ENCODE assay signal across 13 cellular contexts in the genomic region with DNA sequence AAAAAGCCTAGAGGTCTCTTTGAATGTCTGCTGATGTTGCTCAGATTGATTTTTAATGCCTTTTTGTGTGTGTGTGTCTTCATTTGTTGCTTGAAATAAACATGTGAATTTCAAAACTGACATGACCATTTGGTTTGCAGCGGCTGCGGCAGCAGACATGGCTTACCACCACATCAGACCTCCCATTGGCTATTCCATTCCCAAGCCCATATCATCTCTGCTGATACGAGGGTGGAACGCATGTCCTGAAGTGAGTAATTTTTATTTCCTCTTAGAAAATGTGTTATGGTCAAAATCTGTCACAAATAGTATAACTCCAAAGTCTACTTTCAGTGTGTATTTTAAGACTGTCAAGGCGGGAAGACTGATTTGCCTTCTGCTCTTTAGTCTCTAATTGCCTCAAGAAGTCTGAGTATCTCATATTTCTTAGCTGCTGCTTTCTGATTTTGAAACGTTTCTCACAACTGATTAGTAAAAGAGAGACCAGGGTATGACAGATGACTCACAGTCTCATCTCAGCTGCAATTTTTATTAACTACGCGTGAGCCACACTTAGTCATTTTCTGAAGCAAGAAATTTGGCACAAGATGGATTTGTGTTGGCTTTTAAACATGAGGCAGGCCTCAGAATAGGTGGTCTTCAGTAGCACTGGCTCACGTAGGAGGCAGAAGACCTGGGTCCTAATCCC. TPM values are rescaled to one million over a fixed set of nuclear protein-coding genes. Genes with fewer than 3 reads are reported as not detected.
DNase-seq lines count a peak whose midpoint lies in the region; ATAC-seq and TF ChIP-seq lines count a peak whose summit lies in the region.
"Had no signal": no experiment of that assay in that cellular context is flagged by ENCODE, and none has a peak within 500 bp of the region (broad histone marks: within the 10 kb centered on the region; RNA-seq: fewer than 3 reads in every experiment).

No MANE protein-coding gene starts in this region.

- intact Hi-C loops in natural killer cell (cut with micrococcal nuclease) = no loop called here
- intact Hi-C loops in aorta (cut with DNase I) = no loop called here
- intact Hi-C loops in dorsolateral prefrontal cortex (cut with DNase I) = no loop called here
- intact Hi-C loops in sigmoid colon (cut with DNase I) = no loop called here

- no peak overlapping the region for H3K9ac ChIP-seq in endodermal cell (ENCODE audit: extremely low read depth, low read length, poor library complexity, severe bottlenecking)
- H3K9ac ChIP-seq: BLaER1 treated with 17β-estradiol and CSF1 and Interleukin-3, amounts not matched to agents 10 nM and 100 nM had no signal

- no peak for TF ChIP-seq EP300 in sigmoid colon (IDR thresholded peaks at IDR 0.05)

- H3K4me1 ChIP-seq in aorta (ENCODE audit: control insufficient read depth in 1 of 2, insufficient read depth in 2 of 2, low read length in 2 of 2) (no peaks in the 10 kb centered on the region), sigmoid colon (no peaks in the 10 kb centered on the region), endodermal cell (ENCODE audit: control insufficient read depth, insufficient read depth, low read length) (peaks cover 3% of the 10 kb centered on the region)

- peak overlapping the region; percentile 16 for H3K4me3 Mint-ChIP-seq in natural killer cell treated with Interleukin-12 subunit alpha and Interleukin-12 subunit beta and Interleukin-15 and Interleukin-18, amount 100 ng/mL, for 72 hours
- no peak overlapping the region for H3K4me3 Mint-ChIP-seq in natural killer cell
- H3K4me3 Mint-ChIP-seq in endodermal cell = no peak overlapping the region
- H3K4me3 Mint-ChIP-seq: activated naive CD4-positive, alpha-beta T cell treated with anti-CD3 and anti-CD28 coated beads, Interleukin-2, amount 10 ng/mL, durations not matched to agents 7 days and 5 days; neural crest cell had no signal

- TF ChIP-seq CTCF in natural killer cell (IDR thresholded peaks at IDR 0.05) (no peak), dorsolateral prefrontal cortex (IDR thresholded peaks at IDR 0.05 in 54 of 56, conservative IDR thresholded peaks at IDR 0.05 in 2 of 56; ENCODE audit: low read depth in 1 of 56, partially characterized antibody in 56 of 56) (no peak), sigmoid colon (IDR thresholded peaks at IDR 0.05) (no peak), endodermal cell (conservative IDR thresholded peaks at IDR 0.05) (no peak)

- H3K27me3 ChIP-seq in aorta (ENCODE audit: control insufficient read depth in 1 of 2, insufficient read depth in 2 of 2, low read length in 1 of 2) = no peaks in the 10 kb centered on the region
- H3K27me3 ChIP-seq in dorsolateral prefrontal cortex = no peaks in the 10 kb centered on the region
- H3K27me3 ChIP-seq in sigmoid colon = no peaks in the 10 kb centered on the region
- no peaks in the 10 kb centered on the region for H3K27me3 ChIP-seq in endodermal cell (ENCODE audit: control insufficient read depth, insufficient read depth, low read length, poor library complexity, severe bottlenecking)
- H3K27me3 ChIP-seq: BLaER1 treated with 17β-estradiol and CSF1 and Interleukin-3, amounts not matched to agents 10 nM and 100 nM had no signal

- no peak overlapping the region for H3K4me3 ChIP-seq in aorta (ENCODE audit: low read length in 2 of 2)
- no peak overlapping the region for H3K4me3 ChIP-seq in dorsolateral prefrontal cortex
- H3K4me3 ChIP-seq in sigmoid colon = no peak overlapping the region
- H3K4me3 ChIP-seq in endodermal cell (ENCODE audit: low read length) = no peak overlapping the region
- H3K4me3 ChIP-seq: BLaER1 treated with 17β-estradiol and CSF1 and Interleukin-3, amounts not matched to agents 10 nM and 100 nM had no signal

- H3K36me3 Mint-ChIP-seq in natural killer cell treated with Interleukin-12 subunit alpha and Interleukin-12 subunit beta and Interleukin-15 and Interleukin-18, amount 100 ng/mL, for 72 hours = no peaks in the 10 kb centered on the region
- H3K36me3 Mint-ChIP-seq in natural killer cell (no peaks in the 10 kb centered on the region), endodermal cell (ENCODE audit: low read depth) (no peaks in the 10 kb centered on the region)
- H3K36me3 Mint-ChIP-seq: activated naive CD4-positive, alpha-beta T cell treated with anti-CD3 and anti-CD28 coated beads, Interleukin-2, amount 10 ng/mL, durations not matched to agents 7 days and 5 days had no signal

- H3K9me3 ChIP-seq in aorta (ENCODE audit: control insufficient read depth, low read length) (no peaks in the 10 kb centered on the region), sigmoid colon (no peaks in the 10 kb centered on the region), endodermal cell (ENCODE audit: control insufficient read depth, low read length) (peaks cover 18% of the 10 kb centered on the region)

- H3K27me3 Mint-ChIP-seq in natural killer cell treated with Interleukin-12 subunit alpha and Interleukin-12 subunit beta and Interleukin-15 and Interleukin-18, amount 100 ng/mL, for 72 hours = peaks cover 0 to 31% of the 10 kb centered on the region in 2 donors
- H3K27me3 Mint-ChIP-seq in natural killer cell (ENCODE audit: low read depth in 2 of 2) = no peaks in the 10 kb centered on the region
- H3K27me3 Mint-ChIP-seq in endodermal cell (ENCODE audit: insufficient read depth) = no peaks in the 10 kb centered on the region
- H3K27me3 Mint-ChIP-seq: activated naive CD4-positive, alpha-beta T cell treated with anti-CD3 and anti-CD28 coated beads, Interleukin-2, amount 10 ng/mL, durations not matched to agents 7 days and 5 days had no signal

- no peak overlapping the region for H3K27ac Mint-ChIP-seq in natural killer cell treated with Interleukin-12 subunit alpha and Interleukin-12 subunit beta and Interleukin-15 and Interleukin-18, amount 100 ng/mL, for 72 hours
- H3K27ac Mint-ChIP-seq in natural killer cell (no peak overlapping the region), endodermal cell (no peak overlapping the region)
- H3K27ac Mint-ChIP-seq: activated naive CD4-positive, alpha-beta T cell treated with anti-CD3 and anti-CD28 coated beads, Interleukin-2, amount 10 ng/mL, durations not matched to agents 7 days and 5 days had no signal

- peak in 1 of 2 donors; percentile 83 for ATAC-seq in natural killer cell treated with Interleukin-12 subunit alpha and Interleukin-12 subunit beta and Interleukin-15 and Interleukin-18, amount 100 ng/mL, for 72 hours
- ATAC-seq in natural killer cell (no peak), HG03045 (IDR thresholded peaks at IDR 0.05; ENCODE audit: unreplicated experiment) (peak; percentile 87), aorta (ENCODE audit: low FRiP score) (peak; percentile 55)

- H3K27ac ChIP-seq in aorta (ENCODE audit: low read depth in 1 of 2, low read length in 2 of 2) = no peak overlapping the region
- H3K27ac ChIP-seq in dorsolateral prefrontal cortex = peak overlapping the region in 8 of 59 donors; percentile 7 to 41 (median 16)
- H3K27ac ChIP-seq in sigmoid colon = no peak overlapping the region
- no peak overlapping the region for H3K27ac ChIP-seq in endodermal cell (ENCODE audit: low read depth, low read length)
- H3K27ac ChIP-seq: BLaER1 treated with 17β-estradiol and CSF1 and Interleukin-3, amounts not matched to agents 10 nM and 100 nM had no signal

- DNase-seq in natural killer cell treated with Interleukin-12 subunit alpha and Interleukin-12 subunit beta and Interleukin-15 and Interleukin-18, amount 100 ng/mL, for 72 hours (ENCODE audit: low spot score) = no peak
- DNase-seq in natural killer cell = no peak
- peak; percentile 46 for DNase-seq in astrocyte of the hippocampus (ENCODE audit: low read depth, low spot score)
- DNase-seq in aorta = no peak
- no peak for DNase-seq in dorsolateral prefrontal cortex
- DNase-seq in sigmoid colon = no peak
- DNase-seq in endodermal cell = no peak
- DNase-seq: activated naive CD4-positive, alpha-beta T cell treated with anti-CD3 and anti-CD28 coated beads, Interleukin-2, amount 10 ng/mL, durations not matched to agents 7 days and 5 days; NCI-H1436 had no signal

- 40 to 41% methylated on average over 9 of the region's 9 CpGs for WGBS in aorta, 2 donors
- WGBS in sigmoid colon, 2 donors = 72 to 75% methylated on average over 9 of the region's 9 CpGs
- 74 to 95% methylated on average over 3 to 9 of the region's 9 CpGs for WGBS in endodermal cell (ENCODE audit: insufficient coverage in 1 of 2, insufficient read length in 1 of 2), 2 experiments

- no peaks in the 10 kb centered on the region for H3K4me1 Mint-ChIP-seq in natural killer cell treated with Interleukin-12 subunit alpha and Interleukin-12 subunit beta and Interleukin-15 and Interleukin-18, amount 100 ng/mL, for 72 hours (ENCODE audit: low read depth in 2 of 2)
- H3K4me1 Mint-ChIP-seq in natural killer cell = no peaks in the 10 kb centered on the region
- H3K4me1 Mint-ChIP-seq in endodermal cell = peaks cover 14% of the 10 kb centered on the region
- H3K4me1 Mint-ChIP-seq: activated naive CD4-positive, alpha-beta T cell treated with anti-CD3 and anti-CD28 coated beads, Interleukin-2, amount 10 ng/mL, durations not matched to agents 7 days and 5 days had no signal

- TF ChIP-seq POLR2A in sigmoid colon (IDR thresholded peaks at IDR 0.05) = no peak

- peaks cover 7% of the 10 kb centered on the region for H3K9me3 Mint-ChIP-seq in natural killer cell treated with Interleukin-12 subunit alpha and Interleukin-12 subunit beta and Interleukin-15 and Interleukin-18, amount 100 ng/mL, for 72 hours
- H3K9me3 Mint-ChIP-seq in natural killer cell (peaks cover 0 to 2% of the 10 kb centered on the region in 2 donors), endodermal cell (peaks cover 15% of the 10 kb centered on the region)
- H3K9me3 Mint-ChIP-seq: activated naive CD4-positive, alpha-beta T cell treated with anti-CD3 and anti-CD28 coated beads, Interleukin-2, amount 10 ng/mL, durations not matched to agents 7 days and 5 days had no signal

- H3K36me3 ChIP-seq in aorta (ENCODE audit: control insufficient read depth in 1 of 2, insufficient read depth in 2 of 2, low read length in 1 of 2) (no peaks in the 10 kb centered on the region), sigmoid colon (no peaks in the 10 kb centered on the region), endodermal cell (ENCODE audit: control insufficient read depth, insufficient read depth, low read length) (no peaks in the 10 kb centered on the region)
- H3K36me3 ChIP-seq: BLaER1 treated with 17β-estradiol and CSF1 and Interleukin-3, amounts not matched to agents 10 nM and 100 nM had no signal

RNA-seq across cellular contexts. Expression of a gene that starts 49.0 kb away (rescaled TPM):
- not detected for total RNA-seq in natural killer cell treated with Interleukin-12 subunit alpha and Interleukin-12 subunit beta and Interleukin-15 and Interleukin-18, amount 100 ng/mL, for 72 hours
- total RNA-seq in natural killer cell (not detected), aorta (not detected), dorsolateral prefrontal cortex (1 to 10 TPM in 65 of 120 experiments, under 1 TPM in 55; 0.14 to 2.8 (median 1.1) TPM), sigmoid colon (not detected), endodermal cell (not detected)
- polyA plus RNA-seq in aorta (not detected), sigmoid colon (not detected)
- polyA plus RNA-seq in endodermal cell (2013, experiment 1 of 2) = 0.14 TPM
- polyA plus RNA-seq in endodermal cell (2013, experiment 2 of 2) = 0.08 TPM
- total RNA-seq: glomerular endothelial cell, neural crest cell had no signal

Comparison
In these comparisons a context has a peak if more than half of its experiments do, and no peak if none do; other contexts are left out.
1. ATAC-seq: peak in HG03045 (single experiment) and aorta (single experiment); none in natural killer cell (0 of 3).